In genomic region chr3:148957586-148957985, GRCh38 we compare ENCODE assay signal across 8 cellular contexts. TPM values are rescaled to one million over a fixed set of nuclear protein-coding genes. Genes with fewer than 3 reads are reported as not detected.
DNase-seq lines count a peak whose midpoint lies in the region; ATAC-seq and TF ChIP-seq lines count a peak whose summit lies in the region.
"Had no signal": no experiment of that assay in that cellular context is flagged by ENCODE, and none has a peak within 500 bp of the region (broad histone marks: within the 10 kb centered on the region; RNA-seq: fewer than 3 reads in every experiment).

No MANE protein-coding gene starts in this region.

- no peaks in the 10 kb centered on the region for H4K20me1 ChIP-seq in OCI-LY3 (ENCODE audit: insufficient read depth, low read length)

- peak; percentile 66 for ATAC-seq in GM21576 (IDR thresholded peaks at IDR 0.05; ENCODE audit: unreplicated experiment)
- ATAC-seq in foreskin keratinocyte = no peak

- H3K4me3 ChIP-seq in OCI-LY3 (ENCODE audit: low read length) = no peak overlapping the region

- no peak overlapping the region for H3K4me2 ChIP-seq in OCI-LY3 (ENCODE audit: low read length)

- H3K9me3 ChIP-seq in OCI-LY3 (ENCODE audit: insufficient read depth, low read length) = no peaks in the 10 kb centered on the region

- no peak overlapping the region for H3K27ac ChIP-seq in OCI-LY3 (ENCODE audit: low read length)
- H3K27ac ChIP-seq in foreskin keratinocyte = no peak overlapping the region

- H3K36me3 ChIP-seq in OCI-LY3 (replicated peaks; ENCODE audit: low read depth, low read length) = no peaks in the 10 kb centered on the region

- H3K27me3 ChIP-seq in OCI-LY3 (ENCODE audit: low read depth, low read length) (peaks cover 16% of the 10 kb centered on the region; the same call in 1 of the 2 replicates), foreskin keratinocyte (peaks cover 16% of the 10 kb centered on the region)

- H3K9ac ChIP-seq in OCI-LY3 (ENCODE audit: low read length) = no peak overlapping the region

- TF ChIP-seq CTCF in OCI-LY3 (IDR thresholded peaks at IDR 0.05; ENCODE audit: low read depth, low read length) (peak; percentile 40), foreskin keratinocyte (conservative IDR thresholded peaks at IDR 0.05) (peak; percentile 45)

- H3K4me1 ChIP-seq in OCI-LY3 (ENCODE audit: low read length) (peaks cover 8% of the 10 kb centered on the region), foreskin keratinocyte (no peaks in the 10 kb centered on the region)

- H3K79me2 ChIP-seq in OCI-LY3 (ENCODE audit: low read length) = no peaks in the 10 kb centered on the region

- peak overlapping the region; percentile 72 for H2AFZ ChIP-seq in OCI-LY3 (ENCODE audit: low read depth, low read length)

- DNase-seq in GDM1 (lab: John Stamatoyannopoulos, UW) (peak; percentile 33), foreskin keratinocyte (no peak), amygdala (lab: John Stamatoyannopoulos, UW) (no peak), activated gamma-delta T cell treated with Interleukin-2 at 50 U/mL for 16 hours (no peak), epidermal melanocyte (ENCODE audit: insufficient read length, low spot score) (no peak)
- DNase-seq: T-cell had no signal

RNA-seq across cellular contexts. Expression of gene GYG1, which starts 33.8 kb away (rescaled TPM):
- total RNA-seq in foreskin keratinocyte = 22.2 and 25.3 TPM in 2 replicates
- polyA plus RNA-seq in foreskin keratinocyte = 22.1 and 24.9 TPM in 2 replicates
